In the genomic region with DNA sequence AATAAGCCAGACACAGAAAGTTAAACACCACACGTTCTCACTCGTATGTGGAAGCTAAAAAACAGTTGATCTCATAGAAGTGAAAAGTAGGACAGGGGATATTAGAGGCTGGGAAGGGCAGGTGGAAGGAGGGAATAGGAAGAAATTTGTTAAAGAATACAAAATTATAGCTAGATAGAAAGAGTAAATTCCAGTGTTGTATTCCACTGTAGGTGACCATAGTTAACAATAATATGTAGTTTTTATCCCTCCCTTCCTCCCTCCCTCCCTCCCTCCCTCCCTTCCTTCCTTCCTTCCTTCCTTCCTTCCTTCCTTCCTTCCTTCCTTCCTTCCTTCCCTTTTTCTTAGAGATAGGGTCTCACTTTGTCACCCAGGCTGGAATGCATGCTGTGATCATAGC, we compare ENCODE assay signal across 9 cellular contexts.
"Had no signal": no experiment of that assay in that cellular context is flagged by ENCODE, and none has a peak within 500 bp of the region (broad histone marks: within the 10 kb centered on the region; RNA-seq: fewer than 3 reads in every experiment).

No MANE protein-coding gene starts in this region.

- H3K9me3 ChIP-seq: HAP-1 had no signal

- ATAC-seq: HCT116 had no signal

- H3K36me3 ChIP-seq: HAP-1 had no signal

- H3K9ac ChIP-seq: GM23248 had no signal

- H3K4me1 ChIP-seq: HAP-1 had no signal

- H3K4me3 ChIP-seq: GM23248, HAP-1 had no signal

- DNase-seq: GM23248, GOT3, H7, HFFc6, IMR-90, KBM-7 had no signal

- H2AFZ ChIP-seq: GM23248 had no signal

- H3K27ac ChIP-seq: GM23248, HL-60 had no signal
